In genomic region chr12:98579347-98579746, GRCh38 we compare ENCODE assay signal across 24 cellular contexts.
"Had no signal": no experiment of that assay in that cellular context is flagged by ENCODE, and none has a peak within 500 bp of the region (broad histone marks: within the 10 kb centered on the region; RNA-seq: fewer than 3 reads in every experiment).

No MANE protein-coding gene starts in this region.

- H3K27ac ChIP-seq: body of pancreas, cardiac muscle cell, left lung, lower lobe of right lung, right atrium auricular region, spleen, testis had no signal

- H3K4me3 ChIP-seq: body of pancreas, cardiac muscle cell, left lung, lower lobe of right lung, right atrium auricular region, spleen, testis had no signal

- H3K36me3 Mint-ChIP-seq: activated naive CD8-positive, alpha-beta T cell; naive thymus-derived CD8-positive, alpha-beta T cell had no signal

- H3K9me3 ChIP-seq: body of pancreas, left lung, lower lobe of right lung, right atrium auricular region, spleen, testis had no signal

- H3K27ac Mint-ChIP-seq: activated naive CD8-positive, alpha-beta T cell; naive thymus-derived CD8-positive, alpha-beta T cell had no signal

- H3K4me3 Mint-ChIP-seq: activated naive CD8-positive, alpha-beta T cell; naive thymus-derived CD8-positive, alpha-beta T cell; neural crest cell had no signal

- DNase-seq: activated CD4-positive, alpha-beta T cell treated with anti-CD3 and anti-CD28 coated beads for 4 hours; activated CD4-positive, alpha-beta T cell treated with anti-CD3 and anti-CD28 coated beads, Interleukin-2, amount 50 U/mL, for 4 hours; activated CD8-positive, alpha-beta memory T cell treated with anti-CD3 and anti-CD28 coated beads for 24 hours; activated effector memory CD4-positive, alpha-beta T cell treated with Interleukin-2 at 50 U/mL for 16 hours; activated naive CD4-positive, alpha-beta T cell treated with Interleukin-2 at 50 U/mL for 16 hours; anterior cingulate cortex; body of pancreas; foreskin fibroblast; head of caudate nucleus; hypothalamus; left lung; lower lobe of right lung; mesenchymal stem cell; naive thymus-derived CD8-positive, alpha-beta T cell; nucleus accumbens; spleen; stimulated activated naive CD8-positive, alpha-beta T cell treated with anti-CD3 and anti-CD28 coated beads, Interleukin-15, Interleukin-2, amounts not matched to agents 100 U/mL and 50 U/mL, for 24 hours; T-helper 1 cell; testis; trophoblast cell had no signal

- H3K4me1 Mint-ChIP-seq: naive thymus-derived CD8-positive, alpha-beta T cell; neural crest cell had no signal

- H3K27me3 Mint-ChIP-seq: activated naive CD8-positive, alpha-beta T cell had no signal

- H3K36me3 ChIP-seq: cardiac muscle cell, left lung, lower lobe of right lung, right atrium auricular region, spleen had no signal

- H3K4me1 ChIP-seq: left lung, lower lobe of right lung, right atrium auricular region, spleen, testis had no signal

- H3K27me3 ChIP-seq: body of pancreas, cardiac muscle cell, left lung, right atrium auricular region, spleen, testis had no signal
